8 cellular contexts compared by ENCODE assay signal in the genomic region with DNA sequence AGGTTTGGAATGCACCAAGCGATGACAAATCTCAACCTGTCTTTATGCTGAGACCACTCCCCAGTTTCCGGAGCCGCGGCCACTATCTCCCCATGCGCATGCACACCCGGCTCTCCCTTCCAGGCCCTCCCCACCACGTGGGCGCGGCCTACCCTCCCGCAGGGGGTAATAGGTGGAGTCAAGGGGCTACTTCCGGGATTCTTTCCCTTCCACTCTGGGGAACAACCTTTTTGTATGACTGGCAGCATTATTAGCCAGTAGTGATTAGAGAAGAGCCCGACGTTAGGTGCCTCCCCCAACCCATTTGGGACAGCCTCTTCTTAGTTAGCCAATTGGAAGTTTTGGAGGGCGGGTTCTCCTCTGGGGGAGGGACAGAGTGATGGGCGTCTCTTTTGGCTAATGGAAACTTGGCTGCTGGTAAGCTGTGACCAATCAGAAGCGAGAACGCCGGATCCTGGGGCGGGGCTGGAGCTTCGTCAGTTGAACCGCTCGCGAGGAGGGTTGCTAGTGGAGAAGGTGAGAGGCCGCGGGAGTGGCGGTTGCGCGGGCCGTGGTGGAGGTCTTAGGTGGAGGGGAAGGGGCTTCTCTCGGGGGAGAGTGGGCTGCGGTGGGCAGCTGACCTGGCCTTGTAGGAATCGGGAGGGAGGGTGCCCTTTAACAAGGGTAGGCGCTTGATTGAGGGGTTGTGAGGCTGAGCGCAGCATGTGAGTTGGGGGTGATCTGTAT. TPM values are rescaled to one million over a fixed set of nuclear protein-coding genes. Genes with fewer than 3 reads are reported as not detected.
DNase-seq lines count a peak whose midpoint lies in the region; ATAC-seq and TF ChIP-seq lines count a peak whose summit lies in the region.

A gene with protein sequence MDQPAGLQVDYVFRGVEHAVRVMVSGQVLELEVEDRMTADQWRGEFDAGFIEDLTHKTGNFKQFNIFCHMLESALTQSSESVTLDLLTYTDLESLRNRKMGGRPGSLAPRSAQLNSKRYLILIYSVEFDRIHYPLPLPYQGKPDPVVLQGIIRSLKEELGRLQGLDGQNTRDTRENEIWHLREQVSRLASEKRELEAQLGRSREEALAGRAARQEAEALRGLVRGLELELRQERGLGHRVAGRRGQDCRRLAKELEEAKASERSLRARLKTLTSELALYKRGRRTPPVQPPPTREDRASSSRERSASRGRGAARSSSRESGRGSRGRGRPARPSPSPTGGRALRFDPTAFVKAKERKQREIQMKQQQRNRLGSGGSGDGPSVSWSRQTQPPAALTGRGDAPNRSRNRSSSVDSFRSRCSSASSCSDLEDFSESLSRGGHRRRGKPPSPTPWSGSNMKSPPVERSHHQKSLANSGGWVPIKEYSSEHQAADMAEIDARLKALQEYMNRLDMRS (plus strand): TSS at position 479 of the 726 bp plus-strand sequence. CDS start 7,552 bp downstream, outside the sequence.

- TF ChIP-seq CTCF in lower leg skin (IDR thresholded peaks at IDR 0.05): no peak

- WGBS in lower leg skin, 2 donors: 0 to 1% methylated on average over 34 of the region's 34 CpGs

- TF ChIP-seq POLR2A in lower leg skin (IDR thresholded peaks at IDR 0.05): no peak

- H3K4me3 ChIP-seq in lower leg skin (ENCODE audit: low read depth, poor library complexity, severe bottlenecking): peak within 1 kb of the TSS; percentile 62

- intact Hi-C loops in lower leg skin (cut with DNase I; ENCODE audit: low total_unique reads): no loop called here

- DNase-seq in CD1c-positive myeloid dendritic cell (ENCODE audit: extremely low spot score) (peak; percentile 100), NCI-H774 (lab: John Stamatoyannopoulos, UW) (peak; percentile 99), ecto neural progenitor cell (ENCODE audit: low spot score) (peak; percentile 97), lower leg skin (ENCODE audit: low spot score in 2 of 2) (peak; percentile 98 to 99)
- peak; percentile 93 to 94 for DNase-seq in activated CD4-positive, alpha-beta T cell treated with anti-CD3 and anti-CD28 coated beads, Interleukin-2, amount 50 U/mL, for 4 hours
- DNase-seq in stimulated activated CD4-positive, alpha-beta T cell treated with anti-CD3 and anti-CD28 coated beads, Interleukin-4, amount 100 ng/mL, for 48 hours (ENCODE audit: low read depth in 2 of 2): peak; percentile 89 to 92

- ATAC-seq in GM19397 (IDR thresholded peaks at IDR 0.05; ENCODE audit: unreplicated experiment) (peak; percentile 95), HG03565 (IDR thresholded peaks at IDR 0.05; ENCODE audit: unreplicated experiment) (peak; percentile 91)

RNA-seq across cellular contexts. Expression of the gene that starts here (rescaled TPM):
- 10 to 100 TPM in 2 of 4 donors, 1 to 10 TPM in 2; 7.2 to 14.4 (median 10.4) TPM for total RNA-seq in lower leg skin

Comparison
In these comparisons a context has a peak if more than half of its experiments do, and no peak if none do; other contexts are left out.
1. Peak in every context shown above with its lines: DNase-seq, ATAC-seq and H3K4me3 ChIP-seq.